ENCODE assay signal across 8 cellular contexts in the genomic region with DNA sequence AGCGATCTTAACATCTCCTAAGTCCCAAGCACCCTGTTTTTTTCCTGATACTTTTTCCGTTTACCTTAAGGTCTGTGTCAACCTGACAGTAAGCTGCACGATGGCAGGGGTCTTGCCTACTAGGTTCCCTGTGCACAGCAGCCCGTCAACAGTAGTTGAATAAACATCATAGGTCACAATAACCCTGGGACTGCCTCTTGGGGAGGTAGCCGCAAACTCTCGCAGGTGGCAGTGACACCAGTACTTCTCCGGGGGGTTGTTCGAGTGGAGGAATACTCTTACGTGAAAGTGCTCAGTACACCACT. TPM values are rescaled to one million over a fixed set of nuclear protein-coding genes. Genes with fewer than 3 reads are reported as not detected.
DNase-seq lines count a peak whose midpoint lies in the region; ATAC-seq and TF ChIP-seq lines count a peak whose summit lies in the region.

No MANE protein-coding gene starts in this region.

- peak overlapping the region; percentile 92 for H3K27ac Mint-ChIP-seq in HFFc6

- no peak for TF ChIP-seq CTCF in HFFc6 (IDR thresholded peaks at IDR 0.05)
- no peak for TF ChIP-seq CTCF in PC-9 (conservative IDR thresholded peaks at IDR 0.05)
- no peak for TF ChIP-seq CTCF in esophagus squamous epithelium (IDR thresholded peaks at IDR 0.05)
- TF ChIP-seq CTCF in prostate gland (IDR thresholded peaks at IDR 0.05), result no peak

- peak overlapping the region; percentile 93 for H3K4me3 Mint-ChIP-seq in HFFc6

- peaks cover 30% of the 10 kb centered on the region for H3K36me3 Mint-ChIP-seq in HFFc6 (ENCODE audit: low read depth)

- peak; percentile 55 for ATAC-seq in GM18868 (IDR thresholded peaks at IDR 0.05; ENCODE audit: unreplicated experiment)

- peaks cover 51% of the 10 kb centered on the region for H3K4me1 Mint-ChIP-seq in HFFc6 (ENCODE audit: low read depth)

- H2AFZ ChIP-seq in PC-9, result peak overlapping the region; percentile 89

- POLR2A ChIA-PET in PC-9 (lab: Charles Lee; ENCODE audit: unreplicated experiment), result interaction anchor here (0.5 to 1.0 kb wide), 6 partner anchors 14 to 985 kb away, joined by 3 to 6 read pairs (median 4); no protein-coding TSS in a partner anchor

- no TSS peak for BruUV-seq in PC-9 (replicated peaks; lab: Mats Ljungman, UMichigan)

- H3K4me2 ChIP-seq in PC-9, result peak overlapping the region; percentile 87

- WGBS in esophagus squamous epithelium, 2 donors, result 0 to 1% methylated on average over 9 of the region's 9 CpGs
- WGBS in prostate gland, result 2% methylated on average over 9 of the region's 9 CpGs

- peaks cover 5% of the 10 kb centered on the region; the same call in 1 of the 2 replicates for H4K20me1 ChIP-seq in PC-9 (ENCODE audit: insufficient read depth)

- H3K4me3 ChIP-seq in PC-9 (peak overlapping the region; percentile 93; the same call in 1 of the 2 replicates), esophagus squamous epithelium (peak overlapping the region; percentile 72 to 99 (median 90)), prostate gland (peak overlapping the region; percentile 68 to 94)

- H3K9me3 ChIP-seq in PC-9 (ENCODE audit: insufficient read depth, low read depth), result no peaks in the 10 kb centered on the region
- H3K9me3 ChIP-seq in esophagus squamous epithelium, result no peaks in the 10 kb centered on the region
- H3K9me3 ChIP-seq in prostate gland, result no peaks in the 10 kb centered on the region

- CTCF ChIA-PET in PC-9 (lab: Charles Lee), result interaction anchor here (0.7 kb wide), 1 partner anchor 22 kb away, joined by 3 read pairs; no protein-coding TSS in a partner anchor

- TF ChIP-seq POLR2A in esophagus squamous epithelium (IDR thresholded peaks at IDR 0.05), result no peak
- no peak for TF ChIP-seq POLR2A in prostate gland (IDR thresholded peaks at IDR 0.05)

- H3K79me2 ChIP-seq in PC-9 (ENCODE audit: low read depth), result peaks cover 48% of the 10 kb centered on the region

- no peaks in the 10 kb centered on the region for H3K9me2 ChIP-seq in PC-9 (ENCODE audit: insufficient read depth)

- H3K36me3 ChIP-seq in PC-9 (ENCODE audit: low read depth) (no peaks in the 10 kb centered on the region), esophagus squamous epithelium (peaks cover 0 to 7% (median 0%) of the 10 kb centered on the region in 3 donors), prostate gland (no peaks in the 10 kb centered on the region)

- H3K27ac ChIP-seq in PC-9, result peak overlapping the region; percentile 92
- peak overlapping the region; percentile 96 to 99 (median 98) for H3K27ac ChIP-seq in esophagus squamous epithelium
- peak overlapping the region; percentile 94 for H3K27ac ChIP-seq in prostate gland

- DNase-seq in HFFc6 (no peak), PC-9 (peak in 1 of 2 experiments; percentile 38), esophagus squamous epithelium (lab: John Stamatoyannopoulos, UW) (no peak), prostate gland (ENCODE audit: low spot score) (no peak), SW480 (ENCODE audit: low spot score) (no peak), SIG-M5 (lab: John Stamatoyannopoulos, UW) (no peak), NCI-H524 (lab: John Stamatoyannopoulos, UW) (no peak)

- no peaks in the 10 kb centered on the region for H3K27me3 ChIP-seq in PC-9 (ENCODE audit: insufficient read depth, low read depth)
- H3K27me3 ChIP-seq in esophagus squamous epithelium, result no peaks in the 10 kb centered on the region
- H3K27me3 ChIP-seq in prostate gland (replicated peaks; ENCODE audit: insufficient read depth), result no peaks in the 10 kb centered on the region

- no peaks in the 10 kb centered on the region for H3F3A ChIP-seq in PC-9 (ENCODE audit: insufficient read depth, low read depth)

- intact Hi-C loops in PC-9 (cut with micrococcal nuclease; ENCODE audit: unreplicated experiment) (loop anchor here (5.0 kb wide), 2 partner anchors 81 to 356 kb away; a partner anchor contains a TSS), esophagus squamous epithelium (cut with DNase I) (no loop called here), prostate gland (cut with DNase I) (no loop called here)

- no peaks in the 10 kb centered on the region for H3K9me3 Mint-ChIP-seq in HFFc6

- H3K4me1 ChIP-seq in PC-9 (replicated peaks; ENCODE audit: insufficient read depth), result peaks cover 9% of the 10 kb centered on the region
- peaks cover 14 to 53% (median 32%) of the 10 kb centered on the region in 3 donors for H3K4me1 ChIP-seq in esophagus squamous epithelium
- no peaks in the 10 kb centered on the region for H3K4me1 ChIP-seq in prostate gland (replicated peaks)

- no peaks in the 10 kb centered on the region; the same call in 1 of the 2 replicates for H3K27me3 Mint-ChIP-seq in HFFc6 (ENCODE audit: insufficient read depth)

RNA-seq across cellular contexts. Expression of a gene that starts 0.4 kb away (rescaled TPM):
- 100 to 1,000 TPM; 229 to 251 (median 239) TPM for total RNA-seq in HFFc6 (2021; fragmentation: NEBNext Ultra II Directional; extraction: Animal tissue kit (Norgen Biotek cat#: 25700))
- total RNA-seq in PC-9 (2021), result 203 and 209 TPM in 2 replicates
- 100 to 1,000 TPM in 3 of 4 donors, 10 to 100 TPM in 1; 95.1 to 317 (median 189) TPM for total RNA-seq in esophagus squamous epithelium
- 100 to 1,000 TPM; 165 to 251 TPM for total RNA-seq in prostate gland
